Comparison of ENCODE assay signal across 8 cellular contexts in the genomic region with DNA sequence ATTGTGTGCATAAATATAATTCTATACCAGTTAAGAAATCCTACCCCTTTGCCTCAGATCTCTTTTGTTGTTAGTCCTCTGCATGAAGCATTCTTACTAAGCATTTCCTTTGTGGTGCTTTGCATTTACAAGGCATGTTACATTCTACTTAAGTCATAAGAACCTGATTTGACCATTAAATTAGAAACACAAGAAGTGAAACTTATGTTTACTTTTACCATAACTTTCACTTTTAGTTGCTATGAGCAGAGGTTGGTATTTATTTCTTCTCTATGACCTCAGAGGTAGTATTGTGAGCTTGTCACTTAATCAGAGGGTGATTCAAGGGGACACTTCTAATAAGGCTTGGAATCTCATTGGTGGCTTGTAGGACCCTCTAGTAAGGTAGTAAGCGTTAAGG. TPM values are rescaled to one million over a fixed set of nuclear protein-coding genes. Genes with fewer than 3 reads are reported as not detected.
A peak's percentile ranks its signal among the peaks of the same experiment; 100 is the strongest.
DNase-seq lines count a peak whose midpoint lies in the region; ATAC-seq lines count a peak whose summit lies in the region.

No MANE protein-coding gene starts in this region.

- ATAC-seq in GM21360 (IDR thresholded peaks at IDR 0.05; ENCODE audit: unreplicated experiment): peak; percentile 76
- peak; percentile 84 for ATAC-seq in HG03520 (IDR thresholded peaks at IDR 0.05; ENCODE audit: unreplicated experiment)

- peak; percentile 13 for DNase-seq in Daoy (ENCODE audit: low read depth)
- DNase-seq in brain pericyte (ENCODE audit: low read depth, low spot score): peak; percentile 10
- peak; percentile 47 for DNase-seq in stromal cell of bone marrow (ENCODE audit: low read depth)
- no peak for DNase-seq in NCI-H2227 treated with DMSO at 0.1 percent for 48 hours (lab: John Stamatoyannopoulos, UW)
- DNase-seq in DMS 273 (lab: John Stamatoyannopoulos, UW; ENCODE audit: unreplicated experiment): no peak
- DNase-seq in NCI-H748 (lab: John Stamatoyannopoulos, UW; ENCODE audit: unreplicated experiment): no peak

RNA-seq across cellular contexts. Expression of a gene that starts 9.0 kb away (rescaled TPM):
- total RNA-seq in Daoy (2014; rRNA removed; shearing (Covaris generic)): 30.9 and 38.5 TPM in 2 replicates

RNA-seq across cellular contexts. Expression of a gene that starts 47.1 kb away (rescaled TPM):
- 27.7 and 39.2 TPM in 2 replicates for total RNA-seq in Daoy (2014; rRNA removed; shearing (Covaris generic))

Comparison
In these comparisons a context has a peak if more than half of its experiments do, and no peak if none do; other contexts are left out.
1. DNase-seq: peak in Daoy (single experiment), brain pericyte (single experiment) and stromal cell of bone marrow (single experiment); none in NCI-H2227 treated with DMSO at 0.1 percent for 48 hours (single experiment), DMS 273 (single experiment) and NCI-H748 (single experiment).